Comparison of ENCODE assay signal across 28 cellular contexts in the genomic region with DNA sequence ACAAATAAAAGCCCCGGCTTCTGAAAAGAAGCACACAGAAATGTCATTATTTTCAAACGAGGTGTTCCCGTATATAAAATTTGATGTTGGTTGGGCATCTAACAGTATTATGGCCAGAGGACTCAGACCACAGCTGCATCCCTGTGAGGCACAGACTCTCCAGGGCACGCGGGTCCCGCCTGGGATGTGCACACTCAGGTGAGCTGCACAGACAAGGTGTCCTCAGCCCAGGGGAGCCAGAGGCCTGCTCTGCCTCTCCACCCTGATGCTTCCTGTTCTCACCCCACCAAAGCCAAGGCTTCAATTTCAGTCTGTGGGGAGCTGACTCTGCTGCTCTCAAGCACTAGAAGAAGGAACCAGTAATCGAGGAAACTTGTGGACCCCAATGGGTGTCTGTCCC. TPM values are rescaled to one million over a fixed set of nuclear protein-coding genes. Genes with fewer than 3 reads are reported as not detected.
"Had no signal": no experiment of that assay in that cellular context is flagged by ENCODE, and none has a peak within 500 bp of the region (broad histone marks: within the 10 kb centered on the region; RNA-seq: fewer than 3 reads in every experiment).

No MANE protein-coding gene starts in this region.

- H3K36me3 ChIP-seq: stomach, suprapubic skin, thoracic aorta, thyroid gland, tibial artery, tibial nerve, transverse colon, upper lobe of left lung, upper lobe of right lung, uterus, vagina had no signal

- H3K9me3 ChIP-seq: suprapubic skin, testis, thyroid gland, upper lobe of right lung, uterus, vagina had no signal

- H3K4me1 ChIP-seq: uterus had no signal

- H3K27ac ChIP-seq: stomach, suprapubic skin, testis, thoracic aorta, thyroid gland, tibial artery, tibial nerve, transverse colon, upper lobe of left lung, upper lobe of right lung, uterus, vagina had no signal

- ATAC-seq: stimulated activated effector memory CD8-positive, alpha-beta T cell treated with anti-CD3 and anti-CD28 coated beads, Interleukin-12 subunit alpha, Interleukin-12 subunit beta, amount 100 ng/mL, for 72 hours; stimulated activated memory B cell treated with anti-CD40 and anti-IgM and Interleukin-4, amounts not matched to agents 10 μg/mL and 1 μg/mL and 100 μg/mL, for 72 hours; stimulated activated naive B cell treated with anti-CD40 and anti-IgM and Interleukin-4, amounts not matched to agents 10 μg/mL and 1 μg/mL and 100 μg/mL, for 72 hours; stimulated activated naive CD8-positive, alpha-beta T cell treated with anti-CD3 and anti-CD28 coated beads, Interleukin-15, amount 100 ng/mL, for 72 hours; stimulated activated naive CD8-positive, alpha-beta T cell treated with anti-CD3 and anti-CD28 coated beads, Interleukin-15, Interleukin-2, amounts not matched to agents 100 U/mL and 50 U/mL, for 24 hours; upper lobe of right lung had no signal

- FAIRE-seq: urothelium cell line had no signal

- H3K27me3 ChIP-seq: testis had no signal

- H3K4me3 ChIP-seq: stomach, suprapubic skin, testis, thoracic aorta, thyroid gland, tibial artery, tibial nerve, transverse colon, upper lobe of left lung, upper lobe of right lung, uterus, vagina had no signal

- DNase-seq: stimulated activated CD4-positive, alpha-beta T cell treated with anti-CD3 and anti-CD28 coated beads, Interleukin-2, amount 100 ng/mL, for 48 hours; stimulated activated CD4-positive, alpha-beta T cell treated with anti-CD3 and anti-CD28 coated beads, Interleukin-4, amount 100 ng/mL, for 1 hour; stimulated activated CD4-positive, alpha-beta T cell treated with anti-CD3 and anti-CD28 coated beads, Interleukin-4, amount 100 ng/mL, for 24 hours; stimulated activated CD4-positive, alpha-beta T cell treated with anti-CD3 and anti-CD28 coated beads, Interleukin-4, amount 100 ng/mL, for 4 hours; stimulated activated CD8-positive, alpha-beta memory T cell treated with anti-CD3 and anti-CD28 coated beads, Interleukin-4, amount 100 ng/mL, for 48 hours; stimulated activated naive B cell treated with anti-CD40 and anti-IgM and Interleukin-4, amounts not matched to agents 10 μg/mL and 1 μg/mL and 100 μg/mL, for 72 hours; stimulated activated naive CD4-positive, alpha-beta T cell; stimulated activated naive CD4-positive, alpha-beta T cell treated with Interleukin-2 at 50 U/mL for 16 hours; stimulated activated naive CD8-positive, alpha-beta T cell treated with anti-CD3 and anti-CD28 coated beads, Interleukin-15, amount 100 ng/mL, for 72 hours; stimulated activated naive CD8-positive, alpha-beta T cell treated with anti-CD3 and anti-CD28 coated beads, Interleukin-15, Interleukin-2, amounts not matched to agents 100 U/mL and 50 U/mL, for 24 hours; stomach; substantia nigra; testis; thyroid gland; tibial artery; transverse colon; trophoblast cell; upper lobe of right lung; uterus had no signal

RNA-seq across cellular contexts. Expression of a gene that starts 39.9 kb away (rescaled TPM):
- total RNA-seq: stomach, urinary bladder, vagina had no signal
- polyA plus RNA-seq: urinary bladder had no signal
